ENCODE assay signal across 9 cellular contexts in the genomic region with DNA sequence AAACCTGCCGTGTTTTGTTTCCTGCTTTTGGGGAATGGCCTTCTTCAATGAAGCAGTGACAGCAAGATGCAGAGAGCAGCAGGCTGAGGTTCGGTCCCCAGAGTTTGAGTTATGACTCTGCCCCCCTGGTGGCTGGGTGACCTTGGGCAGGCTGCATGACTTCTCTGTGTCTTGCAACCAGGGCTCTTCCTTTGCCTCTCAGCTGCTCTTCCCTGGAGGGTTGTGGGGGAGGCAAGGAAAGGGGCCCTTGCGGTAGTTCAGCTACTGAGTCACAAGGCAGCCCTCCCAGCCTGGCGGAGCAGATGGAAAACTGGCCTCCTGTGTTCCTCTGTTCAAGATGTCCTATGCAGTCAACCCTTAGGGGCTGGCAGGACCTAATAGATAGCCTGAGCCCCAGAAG.
A peak's percentile ranks its signal among the peaks of the same experiment; 100 is the strongest.
DNase-seq lines count a peak whose midpoint lies in the region; ATAC-seq lines count a peak whose summit lies in the region.
"Had no signal": no experiment of that assay in that cellular context is flagged by ENCODE, and none has a peak within 500 bp of the region (broad histone marks: within the 10 kb centered on the region; RNA-seq: fewer than 3 reads in every experiment).

No MANE protein-coding gene starts in this region.

- no peaks in the 10 kb centered on the region for H3K4me1 Mint-ChIP-seq in stimulated activated naive B cell treated with anti-CD40 and anti-IgM and Interleukin-4, amounts not matched to agents 10 μg/mL and 1 μg/mL and 100 μg/mL, for 72 hours
- H3K4me1 Mint-ChIP-seq: activated naive CD4-positive, alpha-beta T cell treated with anti-CD3 and anti-CD28 coated beads, Interleukin-2, amount 50 U/mL, for 24 hours had no signal

- H3K27ac Mint-ChIP-seq in stimulated activated naive B cell treated with anti-CD40 and anti-IgM and Interleukin-4, amounts not matched to agents 10 μg/mL and 1 μg/mL and 100 μg/mL, for 72 hours, result no peak overlapping the region
- H3K27ac Mint-ChIP-seq: activated naive CD4-positive, alpha-beta T cell treated with anti-CD3 and anti-CD28 coated beads, Interleukin-2, amount 50 U/mL, for 24 hours had no signal

- H3K9me3 Mint-ChIP-seq in stimulated activated naive B cell treated with anti-CD40 and anti-IgM and Interleukin-4, amounts not matched to agents 10 μg/mL and 1 μg/mL and 100 μg/mL, for 72 hours, result no peaks in the 10 kb centered on the region
- H3K9me3 Mint-ChIP-seq: activated naive CD4-positive, alpha-beta T cell treated with anti-CD3 and anti-CD28 coated beads, Interleukin-2, amount 50 U/mL, for 24 hours had no signal

- peak; percentile 46 to 63 for ATAC-seq in stimulated activated naive B cell treated with anti-CD40 and anti-IgM and Interleukin-4, amounts not matched to agents 10 μg/mL and 1 μg/mL and 100 μg/mL, for 72 hours (replicated peaks)
- no peak for ATAC-seq in HG03521 (IDR thresholded peaks at IDR 0.05; ENCODE audit: unreplicated experiment)

- DNase-seq in NOMO-1 treated with DMSO at 0.1 percent for 48 hours (lab: John Stamatoyannopoulos, UW; ENCODE audit: unreplicated experiment) (peak; percentile 4), NOMO-1 treated with dmso at 0.1 percent for 144 hours (lab: John Stamatoyannopoulos, UW; ENCODE audit: unreplicated experiment) (no peak), NAMALWA (ENCODE audit: low spot score) (peak; percentile 65), activated T-helper 1 cell treated with Interleukin-2 at 50 U/mL for 16 hours (ENCODE audit: low read depth) (peak; percentile 5), iPS-NIHi11 (ENCODE audit: low spot score) (peak; percentile 66), NCI-H128 (lab: John Stamatoyannopoulos, UW; ENCODE audit: unreplicated experiment) (no peak)
- no peak for DNase-seq in stimulated activated naive B cell treated with anti-CD40 and anti-IgM and Interleukin-4, amounts not matched to agents 10 μg/mL and 1 μg/mL and 100 μg/mL, for 72 hours

- H3K27me3 Mint-ChIP-seq in stimulated activated naive B cell treated with anti-CD40 and anti-IgM and Interleukin-4, amounts not matched to agents 10 μg/mL and 1 μg/mL and 100 μg/mL, for 72 hours, result peaks cover 47 to 50% of the 10 kb centered on the region in 2 donors

- H3K4me3 Mint-ChIP-seq in stimulated activated naive B cell treated with anti-CD40 and anti-IgM and Interleukin-4, amounts not matched to agents 10 μg/mL and 1 μg/mL and 100 μg/mL, for 72 hours, result no peak overlapping the region
- H3K4me3 Mint-ChIP-seq: activated naive CD4-positive, alpha-beta T cell treated with anti-CD3 and anti-CD28 coated beads, Interleukin-2, amount 50 U/mL, for 24 hours had no signal

- no peaks in the 10 kb centered on the region for H3K36me3 Mint-ChIP-seq in stimulated activated naive B cell treated with anti-CD40 and anti-IgM and Interleukin-4, amounts not matched to agents 10 μg/mL and 1 μg/mL and 100 μg/mL, for 72 hours
- H3K36me3 Mint-ChIP-seq: activated naive CD4-positive, alpha-beta T cell treated with anti-CD3 and anti-CD28 coated beads, Interleukin-2, amount 50 U/mL, for 24 hours had no signal

Comparison
In these comparisons a context has a peak if more than half of its experiments do, and no peak if none do; other contexts are left out.
1. DNase-seq: peak in NOMO-1 treated with DMSO at 0.1 percent for 48 hours (single experiment), NAMALWA (single experiment), activated T-helper 1 cell treated with Interleukin-2 at 50 U/mL for 16 hours (single experiment) and iPS-NIHi11 (single experiment); none in NOMO-1 treated with dmso at 0.1 percent for 144 hours (single experiment), stimulated activated naive B cell treated with anti-CD40 and anti-IgM and Interleukin-4, amounts not matched to agents 10 μg/mL and 1 μg/mL and 100 μg/mL, for 72 hours (single experiment) and NCI-H128 (single experiment).